ENCODE assay signal across 20 cellular contexts in the genomic region with DNA sequence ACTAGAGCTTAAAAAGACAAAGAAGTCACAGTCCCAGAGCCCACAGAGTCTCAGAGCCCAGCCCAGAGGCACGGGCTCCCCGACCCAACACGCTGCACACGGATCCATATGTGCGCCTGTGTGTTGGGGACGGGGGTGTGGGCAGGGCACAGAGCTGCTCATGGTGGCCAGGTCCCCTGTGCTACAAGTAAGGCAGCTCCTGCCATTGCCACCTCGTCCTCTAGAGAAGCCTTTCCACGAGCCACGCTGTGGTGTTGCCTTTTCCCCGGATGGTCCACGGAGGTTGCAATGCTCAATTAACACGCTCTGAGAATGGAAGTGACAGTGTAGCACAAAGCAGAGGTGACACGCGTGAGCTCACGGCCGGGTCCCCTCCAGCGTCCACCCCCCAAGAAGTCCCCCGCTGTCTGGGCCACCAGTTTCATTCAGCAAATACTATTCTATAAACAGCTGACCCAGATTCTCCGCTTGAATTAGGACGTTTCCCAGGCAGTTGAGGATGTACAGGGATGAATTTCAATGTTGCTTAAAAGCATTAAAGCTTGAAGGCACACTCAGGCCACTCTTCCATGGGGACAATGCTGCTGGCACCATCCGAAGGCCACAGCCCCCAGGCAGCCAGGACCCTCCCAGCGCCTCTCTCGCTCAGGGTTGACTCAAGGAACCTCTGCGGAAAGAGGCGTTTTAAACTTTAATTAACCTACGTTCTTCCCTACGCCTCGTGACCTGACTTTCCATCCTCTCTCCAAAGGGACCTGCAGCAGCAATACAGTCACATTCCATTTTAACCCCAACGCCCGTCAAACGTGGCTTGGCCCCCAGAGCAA. TPM values are rescaled to one million over a fixed set of nuclear protein-coding genes. Genes with fewer than 3 reads are reported as not detected.
DNase-seq lines count a peak whose midpoint lies in the region; ATAC-seq and TF ChIP-seq lines count a peak whose summit lies in the region.
"Had no signal": no experiment of that assay in that cellular context is flagged by ENCODE, and none has a peak within 500 bp of the region (broad histone marks: within the 10 kb centered on the region; RNA-seq: fewer than 3 reads in every experiment).

No MANE protein-coding gene starts in this region.

- no peaks in the 10 kb centered on the region for H3K9me3 Mint-ChIP-seq in chondrocyte (ENCODE audit: low read depth)
- H3K9me3 Mint-ChIP-seq: CD8-positive, alpha-beta memory T cell had no signal

- POLR2A ChIA-PET in A673 (lab: Charles Lee; ENCODE audit: low non-redundant PET): no interaction called here

- no peaks in the 10 kb centered on the region for H3K36me3 Mint-ChIP-seq in chondrocyte (ENCODE audit: low read depth)
- H3K36me3 Mint-ChIP-seq: CD8-positive, alpha-beta memory T cell had no signal

- no peak for TF ChIP-seq CTCF in RWPE2 (IDR thresholded peaks at IDR 0.05; ENCODE audit: poor library complexity, severe bottlenecking)
- no peak for TF ChIP-seq CTCF in chondrocyte (IDR thresholded peaks at IDR 0.05)
- no peak for TF ChIP-seq CTCF in spleen (IDR thresholded peaks at IDR 0.05 in 8 of 11, conservative IDR thresholded peaks at IDR 0.05 in 3 of 11)
- TF ChIP-seq CTCF in A673 (conservative IDR thresholded peaks at IDR 0.05; ENCODE audit: low read depth, low read length): no peak
- no peak for TF ChIP-seq CTCF in right lobe of liver (IDR thresholded peaks at IDR 0.05)

- BruUV-seq in A673 (replicated peaks; lab: Mats Ljungman, UMichigan): no TSS peak

- intact Hi-C loops in spleen (cut with DNase I; ENCODE audit: low total_unique reads) (no loop called here), A673 (cut with micrococcal nuclease; ENCODE audit: unreplicated experiment) (no loop called here), right lobe of liver (cut with DNase I) (no loop called here)

- no peak for TF ChIP-seq POLR2A in spleen (IDR thresholded peaks at IDR 0.05)
- no peak for TF ChIP-seq POLR2A in right lobe of liver (IDR thresholded peaks at IDR 0.05)

- 89 to 92% (median 91%) methylated on average over 31 of the region's 31 CpGs for WGBS in spleen, 5 donors
- WGBS in right lobe of liver (ENCODE audit: insufficient coverage, low coverage, low lambda C conversion rate, missing lambda C conversion rate): 81% methylated on average over 14 of the region's 31 CpGs

- no peak for ATAC-seq in RWPE2 (ENCODE audit: low read depth)
- ATAC-seq in HG03045 (IDR thresholded peaks at IDR 0.05; ENCODE audit: unreplicated experiment): no peak
- ATAC-seq in GM21717 (IDR thresholded peaks at IDR 0.05; ENCODE audit: unreplicated experiment): no peak
- no peak for ATAC-seq in right lobe of liver
- ATAC-seq: HCT116, Panc1 had no signal

- H3K27ac ChIP-seq in RWPE2 (ENCODE audit: poor library complexity, severe bottlenecking) (no peak overlapping the region), spleen (no peak overlapping the region), A673 (ENCODE audit: low read depth, low read length, poor library complexity, severe bottlenecking) (no peak overlapping the region), right lobe of liver (no peak overlapping the region)
- H3K27ac ChIP-seq: BLaER1 had no signal

- H3K4me1 ChIP-seq in RWPE2 (ENCODE audit: insufficient read depth, poor library complexity, severe bottlenecking) (peaks cover 6% of the 10 kb centered on the region), spleen (peaks cover 0 to 22% (median 9%) of the 10 kb centered on the region in 6 donors), A673 (ENCODE audit: insufficient read depth, low read length, poor library complexity, severe bottlenecking) (peaks cover 4% of the 10 kb centered on the region), right lobe of liver (peaks cover 0 to 22% (median 7%) of the 10 kb centered on the region in 4 donors)

- H3K27me3 Mint-ChIP-seq in chondrocyte (ENCODE audit: low read depth): no peaks in the 10 kb centered on the region

- H3K4me3 Mint-ChIP-seq in chondrocyte (ENCODE audit: unreplicated experiment): no peak overlapping the region
- H3K4me3 Mint-ChIP-seq: CD8-positive, alpha-beta memory T cell had no signal

- CTCF ChIA-PET in A673 (lab: Charles Lee): no interaction called here

- H3K4me3 ChIP-seq in RWPE2 (ENCODE audit: severe bottlenecking): no peak overlapping the region
- no peak overlapping the region for H3K4me3 ChIP-seq in spleen
- no peak overlapping the region for H3K4me3 ChIP-seq in A673 (ENCODE audit: low read depth, low read length, poor library complexity, severe bottlenecking)
- no peak overlapping the region for H3K4me3 ChIP-seq in right lobe of liver
- H3K4me3 ChIP-seq: BLaER1 had no signal

- H3K9me3 ChIP-seq in RWPE2 (ENCODE audit: severe bottlenecking) (peaks cover 4% of the 10 kb centered on the region), spleen (peaks cover 0 to 2% (median 0%) of the 10 kb centered on the region in 8 donors), A673 (ENCODE audit: low read depth, low read length, poor library complexity, severe bottlenecking) (peaks cover 1% of the 10 kb centered on the region), right lobe of liver (no peaks in the 10 kb centered on the region)

- no peaks in the 10 kb centered on the region for H3K36me3 ChIP-seq in RWPE2 (ENCODE audit: low read depth)
- no peaks in the 10 kb centered on the region for H3K36me3 ChIP-seq in spleen
- H3K36me3 ChIP-seq in A673 (ENCODE audit: insufficient read depth, low read length, poor library complexity, severe bottlenecking): no peaks in the 10 kb centered on the region
- H3K36me3 ChIP-seq in right lobe of liver: no peaks in the 10 kb centered on the region
- H3K36me3 ChIP-seq: BLaER1 had no signal

- H3K4me1 Mint-ChIP-seq in chondrocyte (ENCODE audit: low read depth): peaks cover 4% of the 10 kb centered on the region
- H3K4me1 Mint-ChIP-seq: CD8-positive, alpha-beta memory T cell had no signal

- H3K27me3 ChIP-seq in RWPE2 (ENCODE audit: insufficient read depth, poor library complexity, severe bottlenecking) (no peaks in the 10 kb centered on the region), spleen (replicated peaks in 1 of 7) (peaks cover 0 to 4% (median 0%) of the 10 kb centered on the region in 7 donors), A673 (replicated peaks; ENCODE audit: insufficient read depth, low read depth, low read length, poor library complexity) (no peaks in the 10 kb centered on the region), right lobe of liver (no peaks in the 10 kb centered on the region)
- H3K27me3 ChIP-seq: BLaER1 had no signal

- no peak overlapping the region for H3K27ac Mint-ChIP-seq in chondrocyte (ENCODE audit: unreplicated experiment)
- H3K27ac Mint-ChIP-seq: CD8-positive, alpha-beta memory T cell had no signal

- DNase-seq in RWPE2 (ENCODE audit: low spot score) (peak; percentile 61), chondrocyte (ENCODE audit: low spot score) (peak; percentile 73), medulla oblongata (ENCODE audit: extremely low spot score) (peak; percentile 57), spleen (peak; percentile 31), A673 (ENCODE audit: low spot score) (no peak), right lobe of liver (no peak)
- DNase-seq: CD8-positive, alpha-beta memory T cell; DMS 273 treated with DMSO at 0.1 percent for 48 hours; Karpas-422; MM.1S; NCI-H1105 treated with DMSO at 0.1 percent for 48 hours; NCI-H187; NCI-H2171; NCI-H774; SHP77 treated with DMSO at 0.1 percent for 48 hours had no signal

RNA-seq across cellular contexts. Expression of gene EIF5, which starts 22.7 kb away (rescaled TPM):
- total RNA-seq in chondrocyte (175 to 212 TPM (median 181 TPM) in 3 replicates), spleen (100 to 1,000 TPM; 173 to 261 (median 228) TPM), A673 (2021) (416 and 446 TPM in 2 replicates), right lobe of liver (100 to 1,000 TPM; 186 to 357 (median 215) TPM)
- polyA plus RNA-seq in spleen: 10 to 100 TPM; 31.9 to 60.0 (median 46.8) TPM

Comparison
In these comparisons a context has a peak if more than half of its experiments do, and no peak if none do; other contexts are left out.
1. DNase-seq: peak in RWPE2 (single experiment), chondrocyte (single experiment), medulla oblongata (single experiment) and spleen (single experiment); none in A673 (single experiment) and right lobe of liver (0 of 3).